ENCODE assay signal across 1 cellular context in genomic region chr5:149442563-149443182, GRCh38.
TF ChIP-seq lines count a peak whose summit lies in the region.

No MANE protein-coding gene starts in this region.

TF ChIP-seq in HepG2, 621 proteins besides CTCF, POLR2A, EP300 and RAD21 (continued from another document and continues in another):
- TF ChIP-seq ZNF607 (CRISPR knock-in tag; IDR thresholded peaks at IDR 0.05; ENCODE audit: borderline replicate concordance) (0 out of 2 replicates have a peak, but pooled peaks have one; percentile 45), KDM3A (CRISPR knock-in tag; IDR thresholded peaks at IDR 0.05; ENCODE audit: low read depth) (0 out of 2 replicates have a peak, but pooled peaks have one; percentile 25), ZBTB25 (CRISPR knock-in tag; IDR thresholded peaks at IDR 0.05) (0 out of 2 replicates have a peak, but pooled peaks have one; percentile 25), SAFB2 (CRISPR knock-in tag; IDR thresholded peaks at IDR 0.05; ENCODE audit: borderline replicate concordance, low read depth) (no peak), KAT8 (CRISPR knock-in tag; IDR thresholded peaks at IDR 0.05) (peak; percentile 69), ZNF510 (CRISPR knock-in tag; IDR thresholded peaks at IDR 0.05; ENCODE audit: low read depth) (no peak), ZNF687 (CRISPR knock-in tag; IDR thresholded peaks at IDR 0.05) (peak; percentile 90), HBP1 (CRISPR knock-in tag; IDR thresholded peaks at IDR 0.05; ENCODE audit: low read depth) (peak; percentile 49; the same call in 1 of the 2 replicates), KDM5B (CRISPR knock-in tag; IDR thresholded peaks at IDR 0.05; ENCODE audit: borderline replicate concordance) (peak; percentile 60; the same call in 1 of the 2 replicates), SMC3 (IDR thresholded peaks at IDR 0.05; ENCODE audit: low read length) (peak; percentile 72), ZNF776 (CRISPR knock-in tag; IDR thresholded peaks at IDR 0.05) (0 out of 2 replicates have a peak, but pooled peaks have one; percentile 1), RFXANK (CRISPR knock-in tag; IDR thresholded peaks at IDR 0.05) (no peak), ZMYM4 (CRISPR knock-in tag; IDR thresholded peaks at IDR 0.05) (peak; percentile 73), NR2F6 (IDR thresholded peaks at IDR 0.05) (no peak; the same call in 1 of the 2 replicates), NR2F6 (CRISPR knock-in tag; IDR thresholded peaks at IDR 0.05) (peak; percentile 77), ETV5 (CRISPR knock-in tag; IDR thresholded peaks at IDR 0.05; ENCODE audit: borderline replicate concordance) (peak; percentile 39), ZNF850 (CRISPR knock-in tag; conservative IDR thresholded peaks at IDR 0.05) (no peak), SP140L (CRISPR knock-in tag; IDR thresholded peaks at IDR 0.05; ENCODE audit: borderline replicate concordance) (0 out of 2 replicates have a peak, but pooled peaks have one; percentile 66), ZNF317 (CRISPR knock-in tag; IDR thresholded peaks at IDR 0.05) (0 out of 2 replicates have a peak, but pooled peaks have one; percentile 51), SRSF9 (IDR thresholded peaks at IDR 0.05; ENCODE audit: borderline replicate concordance, insufficient read depth, low read depth, low read length, poor library complexity, severe bottlenecking) (no peak), ZNF770 (CRISPR knock-in tag; IDR thresholded peaks at IDR 0.05) (peak; percentile 47; the same call in 1 of the 2 replicates), ZMYM3 (CRISPR knock-in tag; IDR thresholded peaks at IDR 0.05) (peak; percentile 33; the same call in 1 of the 2 replicates), RXRA (CRISPR knock-in tag; IDR thresholded peaks at IDR 0.05) (peak; percentile 57), MED1 (CRISPR knock-in tag; IDR thresholded peaks at IDR 0.05) (peak; percentile 42; the same call in 1 of the 2 replicates), ZNF501 (CRISPR knock-in tag; IDR thresholded peaks at IDR 0.05) (peak; percentile 85), IRF2 (CRISPR knock-in tag; IDR thresholded peaks at IDR 0.05) (peak; percentile 77), ZBTB49 (CRISPR knock-in tag; IDR thresholded peaks at IDR 0.05; ENCODE audit: borderline replicate concordance) (no peak), GFI1 (CRISPR knock-in tag; IDR thresholded peaks at IDR 0.05; ENCODE audit: borderline replicate concordance) (peak; percentile 20; the same call in 1 of the 2 replicates), IRF9 (CRISPR knock-in tag; IDR thresholded peaks at IDR 0.05; ENCODE audit: borderline replicate concordance) (peak; percentile 65; the same call in 1 of the 2 replicates), FOXA3 (CRISPR knock-in tag; IDR thresholded peaks at IDR 0.05) (0 out of 2 replicates have a peak, but pooled peaks have one; percentile 14), GMEB1 (CRISPR knock-in tag; IDR thresholded peaks at IDR 0.05; ENCODE audit: borderline replicate concordance) (0 out of 2 replicates have a peak, but pooled peaks have one; percentile 17), SMAD3 (CRISPR knock-in tag; IDR thresholded peaks at IDR 0.05) (peak; percentile 41; the same call in 1 of the 2 replicates), SSRP1 (CRISPR knock-in tag; IDR thresholded peaks at IDR 0.05) (no peak), ZBED4 (CRISPR knock-in tag; IDR thresholded peaks at IDR 0.05; ENCODE audit: borderline replicate concordance) (0 out of 2 replicates have a peak, but pooled peaks have one; percentile 52)
